8 cellular contexts compared by ENCODE assay signal in genomic region chr2:218406209-218406948, GRCh38. TPM values are rescaled to one million over a fixed set of nuclear protein-coding genes. Genes with fewer than 3 reads are reported as not detected.
DNase-seq lines count a peak whose midpoint lies in the region; ATAC-seq, FAIRE-seq and TF ChIP-seq lines count a peak whose summit lies in the region.

No MANE protein-coding gene starts in this region.

- H3K27me3 ChIP-seq in keratinocyte (ENCODE audit: control insufficient read depth, extremely low read depth, insufficient read depth, low read length): no peaks in the 10 kb centered on the region

- H3K4me1 ChIP-seq in keratinocyte (ENCODE audit: control insufficient read depth, extremely low read depth, insufficient read depth, low read length): peaks cover 23% of the 10 kb centered on the region

- DNase-seq in Ammon's horn (ENCODE audit: low spot score): peak; percentile 96
- DNase-seq in NCI-H345 (lab: John Stamatoyannopoulos, UW): peak; percentile 95
- peak; percentile 82 to 91 (median 86) for DNase-seq in activated CD4-positive, CD25-positive, alpha-beta regulatory T cell (lab: John Stamatoyannopoulos, UW)
- peak; percentile 88 for DNase-seq in central memory CD4-positive, alpha-beta T cell
- no peak for DNase-seq in keratinocyte (ENCODE audit: low read depth, low spot score)
- DNase-seq in stimulated activated CD4-positive, alpha-beta T cell treated with anti-CD3 and anti-CD28 coated beads, Interleukin-12 subunit alpha, Interleukin-12 subunit beta, amount 100 ng/mL, for 48 hours (ENCODE audit: low read depth in 2 of 3, low spot score in 1 of 3): peak; percentile 85 to 97 (median 89)

- H3K79me2 ChIP-seq in keratinocyte (ENCODE audit: control insufficient read depth, insufficient read depth, low read length): peaks cover 10% of the 10 kb centered on the region

- H3K4me3 ChIP-seq in keratinocyte (ENCODE audit: control insufficient read depth in 2 of 3, extremely low read depth in 1 of 3, insufficient read depth in 2 of 3, low read depth in 1 of 3, low read length in 3 of 3): peak overlapping the region; percentile 4 to 59 (median 18)

- ATAC-seq in GM19043 (IDR thresholded peaks at IDR 0.05; ENCODE audit: low read depth, unreplicated experiment): peak; percentile 80
- ATAC-seq in HG03342 (IDR thresholded peaks at IDR 0.05; ENCODE audit: unreplicated experiment): peak; percentile 83

- FAIRE-seq in keratinocyte (lab: Jason Lieb, UNC): peak; percentile 39

- H3K9ac ChIP-seq in keratinocyte (ENCODE audit: control insufficient read depth, extremely low read depth, insufficient read depth, low read length): peak overlapping the region; percentile 58

- H3K27ac ChIP-seq in keratinocyte (ENCODE audit: control insufficient read depth, insufficient read depth, low read length): peak overlapping the region; percentile 39

- no peaks in the 10 kb centered on the region for H3K9me3 ChIP-seq in keratinocyte (ENCODE audit: control insufficient read depth, low read depth, low read length)

- H3K36me3 ChIP-seq in keratinocyte (ENCODE audit: control insufficient read depth in 2 of 2, extremely low read depth in 1 of 2, insufficient read depth in 2 of 2, low read length in 2 of 2): peaks cover 12% of the 10 kb centered on the region in 2 experiments

- dilution Hi-C loops in keratinocyte (cut with MboI; ENCODE audit: extremely low pct_ligation_motif_present, low sequenced_read_pairs): no loop called here

- no peaks in the 10 kb centered on the region for H4K20me1 ChIP-seq in keratinocyte (ENCODE audit: control insufficient read depth, extremely low read depth, insufficient read depth, low read length)

- H3K9me1 ChIP-seq in keratinocyte (ENCODE audit: control insufficient read depth, extremely low read depth, insufficient read depth, low read length): no peaks in the 10 kb centered on the region

- peak in 2 of 3 experiments; percentile 60 to 86 for TF ChIP-seq CTCF in keratinocyte (optimal IDR thresholded peaks at IDR 0.05 in 1 of 3, IDR thresholded peaks at IDR 0.05 in 1 of 3, conservative IDR thresholded peaks at IDR 0.05 in 1 of 3; ENCODE audit: extremely low read depth in 1 of 3, insufficient read depth in 2 of 3, low read length in 3 of 3)

- no peak overlapping the region for H2AFZ ChIP-seq in keratinocyte (ENCODE audit: control insufficient read depth, low read length)

- H3K4me2 ChIP-seq in keratinocyte (ENCODE audit: control insufficient read depth, extremely low read depth, insufficient read depth, low read depth, low read length): peak overlapping the region; percentile 80

RNA-seq across cellular contexts. Expression of gene CTDSP1, which starts 6.7 kb away (rescaled TPM):
- 38.7 to 47.1 TPM (median 46.4 TPM) in 3 replicates for polyA plus RNA-seq in keratinocyte
- polyA plus RNA-seq in keratinocyte (2011; ENCODE audit: low read depth): 2.1 TPM
- 32.1 and 48.6 TPM in 2 replicates for polyA plus RNA-seq in keratinocyte (2011; cell fraction: cytosol; rRNA removed)
- 47.4 and 62.3 TPM in 2 replicates for polyA plus RNA-seq in keratinocyte (2011; cell fraction: nucleus; rRNA removed)
- 27.5 and 40.3 TPM in 2 replicates for polyA plus RNA-seq in keratinocyte (2012; ENCODE audit: low replicate concordance)
- polyA minus RNA-seq in keratinocyte: 54.2 to 141 TPM (median 62.4 TPM) in 3 replicates
- polyA minus RNA-seq in keratinocyte (2011; cell fraction: cytosol; rRNA and poly(A)+ RNA removed): 56.6 TPM
- 23.5 and 24.3 TPM in 2 replicates for polyA minus RNA-seq in keratinocyte (2011; cell fraction: nucleus; rRNA and poly(A)+ RNA removed)

RNA-seq across cellular contexts. Expression of gene VIL1, which starts 12.5 kb away (rescaled TPM):
- polyA plus RNA-seq in keratinocyte: not detected in 3 replicates
- polyA plus RNA-seq in keratinocyte (2011; ENCODE audit: low read depth): not detected
- not detected in 2 replicates for polyA plus RNA-seq in keratinocyte (2011; cell fraction: cytosol; rRNA removed)
- not detected in 2 replicates for polyA plus RNA-seq in keratinocyte (2011; cell fraction: nucleus; rRNA removed)
- 0.38 TPM in 1 of 2 replicates, not detected in the other for polyA plus RNA-seq in keratinocyte (2012; ENCODE audit: low replicate concordance)
- polyA minus RNA-seq in keratinocyte: not detected in 3 replicates
- polyA minus RNA-seq in keratinocyte (2011; cell fraction: cytosol; rRNA and poly(A)+ RNA removed): not detected
- not detected in 2 replicates for polyA minus RNA-seq in keratinocyte (2011; cell fraction: nucleus; rRNA and poly(A)+ RNA removed)

RNA-seq across cellular contexts. Expression of gene SLC11A1, which starts 24.3 kb away (rescaled TPM):
- 0.46 to 1.2 TPM (median 0.70 TPM) in 3 replicates for polyA plus RNA-seq in keratinocyte
- not detected for polyA plus RNA-seq in keratinocyte (2011; ENCODE audit: low read depth)
- 0.83 and 1.4 TPM in 2 replicates for polyA plus RNA-seq in keratinocyte (2011; cell fraction: cytosol; rRNA removed)
- polyA plus RNA-seq in keratinocyte (2011; cell fraction: nucleus; rRNA removed): 1.1 and 1.6 TPM in 2 replicates
- 0.20 and 0.99 TPM in 2 replicates for polyA plus RNA-seq in keratinocyte (2012; ENCODE audit: low replicate concordance)
- 0.16 to 2.9 TPM (median 2.5 TPM) in 3 replicates for polyA minus RNA-seq in keratinocyte
- polyA minus RNA-seq in keratinocyte (2011; cell fraction: cytosol; rRNA and poly(A)+ RNA removed): not detected
- 0.47 and 1.5 TPM in 2 replicates for polyA minus RNA-seq in keratinocyte (2011; cell fraction: nucleus; rRNA and poly(A)+ RNA removed)

RNA-seq across cellular contexts. Expression of gene CATIP, which starts 49.7 kb away (rescaled TPM):
- not detected in 3 replicates for polyA plus RNA-seq in keratinocyte
- not detected for polyA plus RNA-seq in keratinocyte (2011; ENCODE audit: low read depth)
- polyA plus RNA-seq in keratinocyte (2011; cell fraction: cytosol; rRNA removed): not detected in 2 replicates
- polyA plus RNA-seq in keratinocyte (2011; cell fraction: nucleus; rRNA removed): not detected in 2 replicates
- polyA plus RNA-seq in keratinocyte (2012; ENCODE audit: low replicate concordance): 0.05 TPM in 1 of 2 replicates, not detected in the other
- polyA minus RNA-seq in keratinocyte: not detected in 3 replicates
- not detected for polyA minus RNA-seq in keratinocyte (2011; cell fraction: cytosol; rRNA and poly(A)+ RNA removed)
- not detected in 2 replicates for polyA minus RNA-seq in keratinocyte (2011; cell fraction: nucleus; rRNA and poly(A)+ RNA removed)
